ENCODE assay signal across 23 cellular contexts in genomic region chr10:11444531-11445228, GRCh38.
"Had no signal": no experiment of that assay in that cellular context is flagged by ENCODE, and none has a peak within 500 bp of the region (broad histone marks: within the 10 kb centered on the region; RNA-seq: fewer than 3 reads in every experiment).

No MANE protein-coding gene starts in this region.

- H3K4me1 ChIP-seq: adrenal gland, ascending aorta, esophagus squamous epithelium, gastrocnemius medialis, right lobe of liver, transverse colon, vagina had no signal

- DNase-seq: activated CD4-positive, alpha-beta T cell treated with anti-CD3 and anti-CD28 coated beads, Interleukin-2, amount 10 ng/mL, durations not matched to agents 7 days and 5 days; activated CD4-positive, CD25-positive, alpha-beta regulatory T cell treated with anti-CD3 and anti-CD28 coated beads, Interleukin-2, amount 50 U/mL, for 72 hours; activated CD8-positive, alpha-beta T cell treated with anti-CD3 and anti-CD28 coated beads for 36 hours; activated naive CD4-positive, alpha-beta T cell; activated T-cell treated with anti-CD3 and anti-CD28 coated beads, Interleukin-2, amount 50 U/mL, for 4 hours; adrenal gland; brain microvascular endothelial cell; central memory CD4-positive, alpha-beta T cell; esophagus squamous epithelium; gastrocnemius medialis; hippocampal formation; stomach; transverse colon had no signal

- H3K4me3 ChIP-seq: adrenal gland, ascending aorta, esophagus squamous epithelium, gastrocnemius medialis, right lobe of liver, skin epidermis, stomach, suprapubic skin, transverse colon, vagina had no signal

- H3K27ac ChIP-seq: adrenal gland, ascending aorta, brain microvascular endothelial cell, esophagus squamous epithelium, gastrocnemius medialis, right lobe of liver, skin epidermis, stomach, suprapubic skin, transverse colon, vagina had no signal

- ATAC-seq: activated CD8-positive, alpha-beta T cell treated with anti-CD3 and anti-CD28 coated beads for 36 hours; activated T-cell treated with anti-CD3 and anti-CD28 coated beads, Interleukin-2, amount 50 U/mL, for 4 hours; gastrocnemius medialis; right lobe of liver; stimulated activated memory B cell treated with anti-CD40 and anti-IgM and Interleukin-4, amounts not matched to agents 10 μg/mL and 1 μg/mL and 100 μg/mL, for 72 hours had no signal

- H3K9me3 Mint-ChIP-seq: activated CD4-positive, alpha-beta T cell treated with anti-CD3 and anti-CD28 coated beads, Interleukin-2, amount 10 ng/mL, durations not matched to agents 7 days and 5 days; activated CD8-positive, alpha-beta T cell treated with anti-CD3 and anti-CD28 coated beads for 36 hours; activated T-cell treated with anti-CD3 and anti-CD28 coated beads, Interleukin-2, amount 50 U/mL, for 4 hours; activated T-helper 2 cell treated with anti-CD3 and anti-CD28 coated beads, Interferon-gamma antibody, Interleukin-2, Interleukin-4, amounts not matched to agents 10 μg/mL and 5 μg/mL and 100 μg/mL, durations not matched to agents 14 hours and 24 hours and 36 hours; memory B cell; natural killer cell treated with Interleukin-12 subunit alpha and Interleukin-12 subunit beta and Interleukin-15 and Interleukin-18, amount 100 ng/mL, for 72 hours; stimulated activated memory B cell treated with anti-CD40 and anti-IgM and Interleukin-4, amounts not matched to agents 10 μg/mL and 1 μg/mL and 100 μg/mL, for 72 hours had no signal

- H3K27me3 ChIP-seq: adrenal gland, ascending aorta, brain microvascular endothelial cell, right lobe of liver, vagina had no signal

- H3K4me3 Mint-ChIP-seq: activated CD4-positive, alpha-beta T cell treated with anti-CD3 and anti-CD28 coated beads, Interleukin-2, amount 10 ng/mL, durations not matched to agents 7 days and 5 days; activated CD8-positive, alpha-beta T cell treated with anti-CD3 and anti-CD28 coated beads for 36 hours; activated naive CD8-positive, alpha-beta T cell; activated T-cell treated with anti-CD3 and anti-CD28 coated beads, Interleukin-2, amount 50 U/mL, for 4 hours; memory B cell; natural killer cell treated with Interleukin-12 subunit alpha and Interleukin-12 subunit beta and Interleukin-15 and Interleukin-18, amount 100 ng/mL, for 72 hours; stimulated activated memory B cell treated with anti-CD40 and anti-IgM and Interleukin-4, amounts not matched to agents 10 μg/mL and 1 μg/mL and 100 μg/mL, for 72 hours had no signal

- H3K27ac Mint-ChIP-seq: activated CD4-positive, alpha-beta T cell treated with anti-CD3 and anti-CD28 coated beads, Interleukin-2, amount 10 ng/mL, durations not matched to agents 7 days and 5 days; activated CD8-positive, alpha-beta T cell treated with anti-CD3 and anti-CD28 coated beads for 36 hours; activated naive CD8-positive, alpha-beta T cell; activated T-helper 2 cell treated with anti-CD3 and anti-CD28 coated beads, Interferon-gamma antibody, Interleukin-2, Interleukin-4, amounts not matched to agents 10 μg/mL and 5 μg/mL and 100 μg/mL, durations not matched to agents 14 hours and 24 hours and 36 hours; memory B cell; natural killer cell treated with Interleukin-12 subunit alpha and Interleukin-12 subunit beta and Interleukin-15 and Interleukin-18, amount 100 ng/mL, for 72 hours; stimulated activated memory B cell treated with anti-CD40 and anti-IgM and Interleukin-4, amounts not matched to agents 10 μg/mL and 1 μg/mL and 100 μg/mL, for 72 hours had no signal

- H3K27me3 Mint-ChIP-seq: activated CD8-positive, alpha-beta T cell treated with anti-CD3 and anti-CD28 coated beads for 36 hours; stimulated activated memory B cell treated with anti-CD40 and anti-IgM and Interleukin-4, amounts not matched to agents 10 μg/mL and 1 μg/mL and 100 μg/mL, for 72 hours had no signal

- H3K36me3 ChIP-seq: adrenal gland, ascending aorta, brain microvascular endothelial cell, esophagus squamous epithelium, gastrocnemius medialis, right lobe of liver, stomach, suprapubic skin, transverse colon, vagina had no signal

- H3K9me3 ChIP-seq: adrenal gland, ascending aorta, esophagus squamous epithelium, gastrocnemius medialis, right lobe of liver, stomach, suprapubic skin, transverse colon, vagina had no signal

- H3K36me3 Mint-ChIP-seq: activated naive CD8-positive, alpha-beta T cell; memory B cell; natural killer cell treated with Interleukin-12 subunit alpha and Interleukin-12 subunit beta and Interleukin-15 and Interleukin-18, amount 100 ng/mL, for 72 hours; stimulated activated memory B cell treated with anti-CD40 and anti-IgM and Interleukin-4, amounts not matched to agents 10 μg/mL and 1 μg/mL and 100 μg/mL, for 72 hours had no signal
